ENCODE assay signal across 19 cellular contexts in genomic region chr9:36426348-36426747, GRCh38.
"Had no signal": no experiment of that assay in that cellular context is flagged by ENCODE, and none has a peak within 500 bp of the region (broad histone marks: within the 10 kb centered on the region; RNA-seq: fewer than 3 reads in every experiment).

No MANE protein-coding gene starts in this region.

- ATAC-seq: gastrocnemius medialis; left ventricle myocardium superior; lower lobe of right lung; natural killer cell; psoas muscle; right cardiac atrium; stimulated activated effector memory CD8-positive, alpha-beta T cell treated with anti-CD3 and anti-CD28 coated beads, Interleukin-12 subunit alpha, Interleukin-12 subunit beta, amount 100 ng/mL, for 72 hours had no signal

- DNase-seq: cortex of kidney; gastrocnemius medialis; head of caudate nucleus; left ventricle myocardium superior; lower lobe of right lung; natural killer cell; occipital lobe; ovary; posterior cingulate gyrus; psoas muscle; right cardiac atrium; sigmoid colon; stimulated activated CD4-positive, alpha-beta T cell treated with anti-CD3 and anti-CD28 coated beads, Interleukin-2, amount 100 ng/mL, for 24 hours; stimulated activated CD4-positive, alpha-beta T cell treated with anti-CD3 and anti-CD28 coated beads, Interleukin-4, amount 100 ng/mL, for 24 hours; stimulated activated naive CD4-positive, alpha-beta T cell treated with Interleukin-2 at 50 U/mL for 16 hours; stomach; thyroid gland had no signal

- H3K9me3 ChIP-seq: gastrocnemius medialis, lower lobe of right lung, ovary, psoas muscle, sigmoid colon, stomach, thyroid gland had no signal

- H3K27me3 Mint-ChIP-seq: type B pancreatic cell had no signal

- H3K27ac ChIP-seq: gastrocnemius medialis, lower lobe of right lung, ovary, psoas muscle, sigmoid colon, stomach, thyroid gland had no signal

- H3K27me3 ChIP-seq: gastrocnemius medialis, ovary, sigmoid colon, stomach, thyroid gland had no signal

- H3K4me1 ChIP-seq: psoas muscle, sigmoid colon, stomach had no signal

- H3K4me3 ChIP-seq: gastrocnemius medialis, lower lobe of right lung, ovary, psoas muscle, sigmoid colon, stomach, thyroid gland had no signal

- H3K9me3 Mint-ChIP-seq: natural killer cell; stimulated activated effector memory CD8-positive, alpha-beta T cell treated with anti-CD3 and anti-CD28 coated beads, Interleukin-12 subunit alpha, Interleukin-12 subunit beta, amount 100 ng/mL, for 72 hours; type B pancreatic cell had no signal

- H3K36me3 Mint-ChIP-seq: natural killer cell had no signal

- H3K27ac Mint-ChIP-seq: stimulated activated effector memory CD8-positive, alpha-beta T cell treated with anti-CD3 and anti-CD28 coated beads, Interleukin-12 subunit alpha, Interleukin-12 subunit beta, amount 100 ng/mL, for 72 hours; type B pancreatic cell had no signal

- H3K36me3 ChIP-seq: gastrocnemius medialis, ovary, thyroid gland had no signal

- H3K4me3 Mint-ChIP-seq: natural killer cell; stimulated activated effector memory CD8-positive, alpha-beta T cell treated with anti-CD3 and anti-CD28 coated beads, Interleukin-12 subunit alpha, Interleukin-12 subunit beta, amount 100 ng/mL, for 72 hours; type B pancreatic cell had no signal
